8 cellular contexts compared by ENCODE assay signal in the genomic region with DNA sequence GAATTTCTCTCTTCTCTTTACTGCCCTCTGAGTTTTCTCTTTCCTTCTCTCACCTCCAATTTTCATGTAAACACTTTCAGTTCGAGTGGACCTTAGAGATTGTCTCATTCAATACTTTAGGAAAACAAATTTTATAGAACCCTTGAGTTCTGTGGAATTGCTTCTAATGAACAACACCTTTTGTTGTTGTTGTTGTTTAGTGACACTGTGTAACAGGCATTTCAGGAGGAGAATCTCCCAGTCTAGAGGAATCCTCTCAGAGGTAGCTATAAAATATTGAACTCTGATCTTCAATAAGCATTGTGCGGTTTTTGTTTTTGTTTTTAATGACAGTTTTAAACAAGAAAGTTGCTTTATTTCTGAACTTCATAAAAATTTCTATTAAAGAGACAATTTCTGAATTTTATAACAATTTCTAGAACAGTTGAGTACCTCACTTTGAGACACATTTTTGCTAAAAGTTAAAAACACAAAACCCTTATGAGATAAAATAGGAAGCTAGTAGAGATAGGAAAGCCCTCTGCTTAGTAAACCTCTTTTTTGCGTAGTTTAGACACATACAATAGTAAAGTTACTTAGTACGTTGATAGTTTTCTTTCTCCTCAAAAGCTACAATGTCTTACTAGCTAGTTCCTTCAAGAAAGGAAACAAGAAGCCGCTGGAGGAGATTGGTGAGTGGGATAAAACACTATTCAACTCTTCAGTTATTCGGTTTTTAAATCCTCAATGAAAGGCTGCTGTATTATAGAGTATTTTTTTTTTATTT. TPM values are rescaled to one million over a fixed set of nuclear protein-coding genes. Genes with fewer than 3 reads are reported as not detected.
DNase-seq lines count a peak whose midpoint lies in the region; ATAC-seq, FAIRE-seq and TF ChIP-seq lines count a peak whose summit lies in the region.

No MANE protein-coding gene starts in this region.

- peak overlapping the region; percentile 82 for H3K9ac ChIP-seq in keratinocyte (ENCODE audit: control insufficient read depth, extremely low read depth, insufficient read depth, low read length)

- no peaks in the 10 kb centered on the region for H3K27me3 Mint-ChIP-seq in activated T-cell treated with anti-CD3 and anti-CD28 coated beads, Interleukin-2, amount 50 U/mL, for 4 hours (ENCODE audit: low read depth)
- no peaks in the 10 kb centered on the region for H3K27me3 Mint-ChIP-seq in activated T-helper 1 cell treated with anti-CD3 and anti-CD28 coated beads, Interleukin-12 subunit alpha, Interleukin-12 subunit beta, Interleukin-2, Interleukin-4 antibody, amounts not matched to agents 30 ng/mL and 10 ng/mL and 1 ng/mL, durations not matched to agents 14 hours and 24 hours and 36 hours (ENCODE audit: insufficient read depth)

- H3K27ac ChIP-seq in keratinocyte (ENCODE audit: control insufficient read depth, insufficient read depth, low read length) (peak overlapping the region; percentile 98), thoracic aorta (peak overlapping the region; percentile 16 to 80)

- H3K36me3 ChIP-seq in keratinocyte (ENCODE audit: control insufficient read depth in 2 of 2, extremely low read depth in 1 of 2, insufficient read depth in 2 of 2, low read length in 2 of 2) = no peaks in the 10 kb centered on the region
- no peaks in the 10 kb centered on the region for H3K36me3 ChIP-seq in thoracic aorta

- peaks cover 30% of the 10 kb centered on the region for H3K4me1 Mint-ChIP-seq in activated T-cell treated with anti-CD3 and anti-CD28 coated beads, Interleukin-2, amount 50 U/mL, for 4 hours (ENCODE audit: low read depth)
- peaks cover 23% of the 10 kb centered on the region for H3K4me1 Mint-ChIP-seq in activated T-helper 1 cell treated with anti-CD3 and anti-CD28 coated beads, Interleukin-12 subunit alpha, Interleukin-12 subunit beta, Interleukin-2, Interleukin-4 antibody, amounts not matched to agents 30 ng/mL and 10 ng/mL and 1 ng/mL, durations not matched to agents 14 hours and 24 hours and 36 hours (ENCODE audit: low read depth)

- H3K36me3 Mint-ChIP-seq in activated T-cell treated with anti-CD3 and anti-CD28 coated beads, Interleukin-2, amount 50 U/mL, for 4 hours (ENCODE audit: insufficient read depth) = peaks cover 10% of the 10 kb centered on the region
- H3K36me3 Mint-ChIP-seq in activated T-helper 1 cell treated with anti-CD3 and anti-CD28 coated beads, Interleukin-12 subunit alpha, Interleukin-12 subunit beta, Interleukin-2, Interleukin-4 antibody, amounts not matched to agents 30 ng/mL and 10 ng/mL and 1 ng/mL, durations not matched to agents 14 hours and 24 hours and 36 hours (ENCODE audit: low read depth) = peaks cover 7% of the 10 kb centered on the region

- H3K4me1 ChIP-seq in keratinocyte (ENCODE audit: control insufficient read depth, extremely low read depth, insufficient read depth, low read length) (peaks cover 10% of the 10 kb centered on the region), thoracic aorta (ENCODE audit: control insufficient read depth in 1 of 2, low read depth in 2 of 2) (peaks cover 5 to 17% of the 10 kb centered on the region in 2 donors)

- ATAC-seq in activated T-cell treated with anti-CD3 and anti-CD28 coated beads, Interleukin-2, amount 50 U/mL, for 4 hours = no peak
- ATAC-seq in thoracic aorta (ENCODE audit: insufficient number of reproducible peaks, low FRiP score, low read depth) (no peak), GM21529 (IDR thresholded peaks at IDR 0.05; ENCODE audit: unreplicated experiment) (no peak), HG02623 (IDR thresholded peaks at IDR 0.05; ENCODE audit: unreplicated experiment) (no peak)

- no peak for DNase-seq in activated T-cell treated with anti-CD3 and anti-CD28 coated beads, Interleukin-2, amount 50 U/mL, for 4 hours
- no peak for DNase-seq in activated T-cell treated with anti-CD3 and anti-CD28 coated beads for 4 hours
- no peak for DNase-seq in activated T-helper 1 cell treated with anti-CD3 and anti-CD28 coated beads, Interleukin-12 subunit alpha, Interleukin-12 subunit beta, Interleukin-2, Interleukin-4 antibody, amounts not matched to agents 30 ng/mL and 10 ng/mL and 1 ng/mL, durations not matched to agents 14 hours and 24 hours and 36 hours (ENCODE audit: low spot score)
- no peak for DNase-seq in keratinocyte (ENCODE audit: low read depth, low spot score)
- no peak for DNase-seq in thoracic aorta (ENCODE audit: low spot score)
- DNase-seq in SIG-M5 treated with dmso at 0.1 percent for 504 hours (lab: John Stamatoyannopoulos, UW; ENCODE audit: unreplicated experiment) = no peak

- H3K4me3 Mint-ChIP-seq in activated T-cell treated with anti-CD3 and anti-CD28 coated beads, Interleukin-2, amount 50 U/mL, for 4 hours = peak overlapping the region; percentile 83
- peak overlapping the region; percentile 33 for H3K4me3 Mint-ChIP-seq in activated T-helper 1 cell treated with anti-CD3 and anti-CD28 coated beads, Interleukin-12 subunit alpha, Interleukin-12 subunit beta, Interleukin-2, Interleukin-4 antibody, amounts not matched to agents 30 ng/mL and 10 ng/mL and 1 ng/mL, durations not matched to agents 14 hours and 24 hours and 36 hours

- peak overlapping the region; percentile 63 for H3K27ac Mint-ChIP-seq in activated T-helper 1 cell treated with anti-CD3 and anti-CD28 coated beads, Interleukin-12 subunit alpha, Interleukin-12 subunit beta, Interleukin-2, Interleukin-4 antibody, amounts not matched to agents 30 ng/mL and 10 ng/mL and 1 ng/mL, durations not matched to agents 14 hours and 24 hours and 36 hours

- H3K27me3 ChIP-seq in keratinocyte (ENCODE audit: control insufficient read depth, extremely low read depth, insufficient read depth, low read length) (no peaks in the 10 kb centered on the region), thoracic aorta (replicated peaks; ENCODE audit: insufficient read depth) (no peaks in the 10 kb centered on the region)

- H4K20me1 ChIP-seq in keratinocyte (ENCODE audit: control insufficient read depth, extremely low read depth, insufficient read depth, low read length) = no peaks in the 10 kb centered on the region

- H3K4me2 ChIP-seq in keratinocyte (ENCODE audit: control insufficient read depth, extremely low read depth, insufficient read depth, low read depth, low read length) = peak overlapping the region; percentile 93

- TF ChIP-seq CTCF in keratinocyte (optimal IDR thresholded peaks at IDR 0.05 in 1 of 3, IDR thresholded peaks at IDR 0.05 in 1 of 3, conservative IDR thresholded peaks at IDR 0.05 in 1 of 3; ENCODE audit: extremely low read depth in 1 of 3, insufficient read depth in 2 of 3, low read length in 3 of 3) (no peak), thoracic aorta (IDR thresholded peaks at IDR 0.05) (no peak)

- FAIRE-seq in keratinocyte (lab: Jason Lieb, UNC) = no peak

- H3K9me3 Mint-ChIP-seq in activated T-cell treated with anti-CD3 and anti-CD28 coated beads, Interleukin-2, amount 50 U/mL, for 4 hours = no peaks in the 10 kb centered on the region
- H3K9me3 Mint-ChIP-seq in activated T-helper 1 cell treated with anti-CD3 and anti-CD28 coated beads, Interleukin-12 subunit alpha, Interleukin-12 subunit beta, Interleukin-2, Interleukin-4 antibody, amounts not matched to agents 30 ng/mL and 10 ng/mL and 1 ng/mL, durations not matched to agents 14 hours and 24 hours and 36 hours = no peaks in the 10 kb centered on the region

- dilution Hi-C loops in keratinocyte (cut with MboI; ENCODE audit: extremely low pct_ligation_motif_present, low sequenced_read_pairs) = no loop called here

- peaks cover 26% of the 10 kb centered on the region for H3K79me2 ChIP-seq in keratinocyte (ENCODE audit: control insufficient read depth, insufficient read depth, low read length)

- no peaks in the 10 kb centered on the region for H3K9me1 ChIP-seq in keratinocyte (ENCODE audit: control insufficient read depth, extremely low read depth, insufficient read depth, low read length)

- no peaks in the 10 kb centered on the region for H3K9me3 ChIP-seq in keratinocyte (ENCODE audit: control insufficient read depth, low read depth, low read length)
- no peaks in the 10 kb centered on the region for H3K9me3 ChIP-seq in thoracic aorta

- H3K4me3 ChIP-seq in keratinocyte (ENCODE audit: control insufficient read depth in 2 of 3, extremely low read depth in 1 of 3, insufficient read depth in 2 of 3, low read depth in 1 of 3, low read length in 3 of 3) (peak overlapping the region in 2 of 3 experiments; percentile 42 to 91), thoracic aorta (peak overlapping the region; percentile 84)

- intact Hi-C loops in activated T-helper 1 cell treated with anti-CD3 and anti-CD28 coated beads, Interleukin-12 subunit alpha, Interleukin-12 subunit beta, Interleukin-2, Interleukin-4 antibody, amounts not matched to agents 30 ng/mL and 10 ng/mL and 1 ng/mL, durations not matched to agents 14 hours and 24 hours and 36 hours (cut with micrococcal nuclease) = no loop called here

- H2AFZ ChIP-seq in keratinocyte (ENCODE audit: control insufficient read depth, low read length) = no peak overlapping the region

RNA-seq across cellular contexts. Expression of a gene that starts 38.8 kb away (rescaled TPM):
- 10 to 100 TPM; 16.0 to 17.4 (median 16.0) TPM for total RNA-seq in activated T-cell treated with anti-CD3 and anti-CD28 coated beads, Interleukin-2, amount 50 U/mL, for 4 hours
- total RNA-seq in activated T-helper 1 cell treated with anti-CD3 and anti-CD28 coated beads, Interleukin-12 subunit alpha, Interleukin-12 subunit beta, Interleukin-2, Interleukin-4 antibody, amounts not matched to agents 30 ng/mL and 10 ng/mL and 1 ng/mL, durations not matched to agents 14 hours and 24 hours and 36 hours = 29.4 and 30.2 TPM in 2 replicates
- 18.6 to 34.2 TPM (median 26.4 TPM) in 3 replicates for polyA plus RNA-seq in keratinocyte
- polyA plus RNA-seq in keratinocyte (2011; ENCODE audit: low read depth) = 87.8 TPM
- polyA plus RNA-seq in keratinocyte (2011; cell fraction: cytosol; rRNA removed) = 8.4 and 16.7 TPM in 2 replicates
- 21.2 and 35.7 TPM in 2 replicates for polyA plus RNA-seq in keratinocyte (2011; cell fraction: nucleus; rRNA removed)
- polyA plus RNA-seq in keratinocyte (2012; ENCODE audit: low replicate concordance) = 18.6 and 19.5 TPM in 2 replicates
- 10.0 to 47.9 TPM (median 39.6 TPM) in 3 replicates for polyA minus RNA-seq in keratinocyte
- 18.8 TPM for polyA minus RNA-seq in keratinocyte (2011; cell fraction: cytosol; rRNA and poly(A)+ RNA removed)
- 34.8 and 66.4 TPM in 2 replicates for polyA minus RNA-seq in keratinocyte (2011; cell fraction: nucleus; rRNA and poly(A)+ RNA removed)
- total RNA-seq in thoracic aorta = 10 to 100 TPM; 13.0 to 20.0 TPM

RNA-seq across cellular contexts. Expression of a gene that starts 46.8 kb away (rescaled TPM):
- total RNA-seq in activated T-cell treated with anti-CD3 and anti-CD28 coated beads, Interleukin-2, amount 50 U/mL, for 4 hours = 1 to 10 TPM; 6.0 to 6.6 (median 6.6) TPM
- 9.1 and 11.6 TPM in 2 replicates for total RNA-seq in activated T-helper 1 cell treated with anti-CD3 and anti-CD28 coated beads, Interleukin-12 subunit alpha, Interleukin-12 subunit beta, Interleukin-2, Interleukin-4 antibody, amounts not matched to agents 30 ng/mL and 10 ng/mL and 1 ng/mL, durations not matched to agents 14 hours and 24 hours and 36 hours
- polyA plus RNA-seq in keratinocyte = 3.8 to 7.8 TPM (median 5.0 TPM) in 3 replicates
- polyA plus RNA-seq in keratinocyte (2011; ENCODE audit: low read depth) = 10.3 TPM
- 3.9 and 6.7 TPM in 2 replicates for polyA plus RNA-seq in keratinocyte (2011; cell fraction: cytosol; rRNA removed)
- polyA plus RNA-seq in keratinocyte (2011; cell fraction: nucleus; rRNA removed) = 6.9 and 9.4 TPM in 2 replicates
- polyA plus RNA-seq in keratinocyte (2012; ENCODE audit: low replicate concordance) = 3.7 and 6.2 TPM in 2 replicates
- 1.6 to 12.0 TPM (median 9.3 TPM) in 3 replicates for polyA minus RNA-seq in keratinocyte
- polyA minus RNA-seq in keratinocyte (2011; cell fraction: cytosol; rRNA and poly(A)+ RNA removed) = 10.0 TPM
- 15.6 and 19.2 TPM in 2 replicates for polyA minus RNA-seq in keratinocyte (2011; cell fraction: nucleus; rRNA and poly(A)+ RNA removed)
- 10 to 100 TPM in 1 of 2 donors, 1 to 10 TPM in 1; 8.0 to 24.0 TPM for total RNA-seq in thoracic aorta
